In genomic region chr1:49435291-49435690, GRCh38 we compare ENCODE assay signal across 18 cellular contexts.
A peak's percentile ranks its signal among the peaks of the same experiment; 100 is the strongest.
DNase-seq lines count a peak whose midpoint lies in the region; ATAC-seq, FAIRE-seq and TF ChIP-seq lines count a peak whose summit lies in the region.
"Had no signal": no experiment of that assay in that cellular context is flagged by ENCODE, and none has a peak within 500 bp of the region (broad histone marks: within the 10 kb centered on the region; RNA-seq: fewer than 3 reads in every experiment).

No MANE protein-coding gene starts in this region.

- DNase-seq in DMS53 treated with DMSO at 0.1 percent for 48 hours (lab: John Stamatoyannopoulos, UW; ENCODE audit: unreplicated experiment) = peak; percentile 81
- peak; percentile 96 for DNase-seq in NCI-H2029 treated with DMSO at 0.1 percent for 48 hours (lab: John Stamatoyannopoulos, UW)
- DNase-seq in NCI-H748 treated with DMSO at 0.1 percent for 48 hours (lab: John Stamatoyannopoulos, UW) = peak; percentile 63
- DNase-seq in bronchial epithelial cell (ENCODE audit: low read depth) = peak; percentile 28
- no peak for DNase-seq in effector memory CD4-positive, alpha-beta T cell
- DNase-seq in upper lobe of right lung = no peak
- DNase-seq in osteoblast (ENCODE audit: insufficient read length, low spot score, missing footprints) = no peak
- DNase-seq in HEK293T (ENCODE audit: extremely low spot score) = no peak
- DNase-seq: CD4-positive, alpha-beta memory T cell; MM.1S; NCI-H1436; NCI-H2171; NCI-H526 had no signal

- FAIRE-seq in bronchial epithelial cell (lab: Jason Lieb, UNC) = no peak
- FAIRE-seq: D721Med, H54 had no signal

- no peak overlapping the region for H3K27ac ChIP-seq in effector memory CD4-positive, alpha-beta T cell (ENCODE audit: insufficient read depth, low read length, poor library complexity, severe bottlenecking)
- H3K27ac ChIP-seq in upper lobe of right lung (no peak overlapping the region), osteoblast (ENCODE audit: low read depth, low read length) (no peak overlapping the region)

- CTCF ChIA-PET in HEK293T (lab: Yijun Ruan, JAX) = no interaction called here

- no peaks in the 10 kb centered on the region for H3K9me3 ChIP-seq in effector memory CD4-positive, alpha-beta T cell (ENCODE audit: control insufficient read depth, low read length)
- no peaks in the 10 kb centered on the region for H3K9me3 ChIP-seq in upper lobe of right lung
- no peaks in the 10 kb centered on the region for H3K9me3 ChIP-seq in osteoblast (ENCODE audit: low read depth, low read length)

- H3K27me3 ChIP-seq in bronchial epithelial cell (ENCODE audit: control insufficient read depth, insufficient read depth, low read length) = no peaks in the 10 kb centered on the region
- H3K27me3 ChIP-seq in effector memory CD4-positive, alpha-beta T cell (replicated peaks; ENCODE audit: control insufficient read depth, insufficient read depth, low read length, poor library complexity, severe bottlenecking) = no peaks in the 10 kb centered on the region
- no peaks in the 10 kb centered on the region for H3K27me3 ChIP-seq in upper lobe of right lung
- H3K27me3 ChIP-seq in osteoblast (ENCODE audit: insufficient read depth, low read length) = no peaks in the 10 kb centered on the region

- H3K36me3 ChIP-seq in bronchial epithelial cell (ENCODE audit: control insufficient read depth, insufficient read depth, low read length) = no peaks in the 10 kb centered on the region
- H3K36me3 ChIP-seq in effector memory CD4-positive, alpha-beta T cell (ENCODE audit: control insufficient read depth, insufficient read depth, low read length) = no peaks in the 10 kb centered on the region
- no peaks in the 10 kb centered on the region for H3K36me3 ChIP-seq in upper lobe of right lung
- no peaks in the 10 kb centered on the region for H3K36me3 ChIP-seq in osteoblast (ENCODE audit: insufficient read depth, low read length)

- ATAC-seq in upper lobe of right lung = no peak
- ATAC-seq: Panc1, Right ventricle myocardium inferior, SK-N-SH treated with all-trans-retinoic acid at 6 μM for 48 hours had no signal

- no peaks in the 10 kb centered on the region for H4K20me1 ChIP-seq in osteoblast (ENCODE audit: insufficient read depth, low read length)

- H3K4me3 ChIP-seq in bronchial epithelial cell (ENCODE audit: low read depth, low read length) (no peak overlapping the region), upper lobe of right lung (no peak overlapping the region), osteoblast (ENCODE audit: insufficient read depth, low read length) (no peak overlapping the region)
- H3K4me3 ChIP-seq in effector memory CD4-positive, alpha-beta T cell (ENCODE audit: insufficient read depth, low read depth, low read length, poor library complexity, severe bottlenecking) = no peak overlapping the region

- no peaks in the 10 kb centered on the region for H3K79me2 ChIP-seq in osteoblast (ENCODE audit: insufficient read depth, low read length)

- no peak overlapping the region for H2AFZ ChIP-seq in osteoblast (ENCODE audit: low read length)

- TF ChIP-seq CTCF in bronchial epithelial cell (IDR thresholded peaks at IDR 0.05; ENCODE audit: insufficient read depth, low read length, severe bottlenecking) (no peak), upper lobe of right lung (IDR thresholded peaks at IDR 0.05) (no peak), osteoblast (IDR thresholded peaks at IDR 0.05; ENCODE audit: extremely low read depth, low read depth, low read length) (no peak)

- no peaks in the 10 kb centered on the region for H3K4me1 ChIP-seq in effector memory CD4-positive, alpha-beta T cell (ENCODE audit: control insufficient read depth, insufficient read depth, low read length, poor library complexity, severe bottlenecking)
- H3K4me1 ChIP-seq in upper lobe of right lung = no peaks in the 10 kb centered on the region
- H3K4me1 ChIP-seq in osteoblast (ENCODE audit: insufficient read depth, low read length) = no peaks in the 10 kb centered on the region

- POLR2A ChIA-PET in HEK293T (lab: Yijun Ruan, JAX) = no interaction called here

- intact Hi-C loops in upper lobe of right lung (cut with DNase I) = no loop called here

- no peak overlapping the region for H3K4me2 ChIP-seq in osteoblast (ENCODE audit: insufficient read depth, low read length)

TF ChIP-seq in HEK293T, 16 proteins besides CTCF, POLR2A, EP300 and RAD21:
- TF ChIP-seq LEF1 (IDR thresholded peaks at IDR 0.05; ENCODE audit: borderline replicate concordance) (no peak), BHLHE40 (IDR thresholded peaks at IDR 0.05; ENCODE audit: borderline replicate concordance) (no peak), FOXM1 (IDR thresholded peaks at IDR 0.05; ENCODE audit: borderline replicate concordance) (no peak), SUZ12 (IDR thresholded peaks at IDR 0.05) (no peak), ELF4 (IDR thresholded peaks at IDR 0.05) (no peak), L3MBTL2 (conservative IDR thresholded peaks at IDR 0.05) (no peak), ZNF384 (IDR thresholded peaks at IDR 0.05) (no peak), NFRKB (IDR thresholded peaks at IDR 0.05) (no peak), HDGF (IDR thresholded peaks at IDR 0.05; ENCODE audit: borderline replicate concordance) (no peak), TARDBP (IDR thresholded peaks at IDR 0.05) (no peak), ARNT (IDR thresholded peaks at IDR 0.05) (no peak), FOXK2 (IDR thresholded peaks at IDR 0.05) (no peak), CTBP1 (IDR thresholded peaks at IDR 0.05; ENCODE audit: borderline replicate concordance) (no peak), SP1 (IDR thresholded peaks at IDR 0.05) (no peak)
- TF ChIP-seq, protein P1, sequence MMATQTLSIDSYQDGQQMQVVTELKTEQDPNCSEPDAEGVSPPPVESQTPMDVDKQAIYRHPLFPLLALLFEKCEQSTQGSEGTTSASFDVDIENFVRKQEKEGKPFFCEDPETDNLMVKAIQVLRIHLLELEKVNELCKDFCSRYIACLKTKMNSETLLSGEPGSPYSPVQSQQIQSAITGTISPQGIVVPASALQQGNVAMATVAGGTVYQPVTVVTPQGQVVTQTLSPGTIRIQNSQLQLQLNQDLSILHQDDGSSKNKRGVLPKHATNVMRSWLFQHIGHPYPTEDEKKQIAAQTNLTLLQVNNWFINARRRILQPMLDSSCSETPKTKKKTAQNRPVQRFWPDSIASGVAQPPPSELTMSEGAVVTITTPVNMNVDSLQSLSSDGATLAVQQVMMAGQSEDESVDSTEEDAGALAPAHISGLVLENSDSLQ (IDR thresholded peaks at IDR 0.05) = no peak

Comparison
In these comparisons a context has a peak if more than half of its experiments do, and no peak if none do; other contexts are left out.
1. DNase-seq: peak in DMS53 treated with DMSO at 0.1 percent for 48 hours (single experiment), NCI-H2029 treated with DMSO at 0.1 percent for 48 hours (single experiment), NCI-H748 treated with DMSO at 0.1 percent for 48 hours (single experiment) and bronchial epithelial cell (single experiment); none in effector memory CD4-positive, alpha-beta T cell (0 of 3), upper lobe of right lung (single experiment), osteoblast (single experiment) and HEK293T (single experiment).